Comparison of ENCODE assay signal across 1 cellular context in genomic region chr7:84946549-84946948, GRCh38.
A peak's percentile ranks its signal among the peaks of the same experiment; 100 is the strongest.
TF ChIP-seq lines count a peak whose summit lies in the region.

No MANE protein-coding gene starts in this region.

TF ChIP-seq in K562, 482 proteins besides CTCF, POLR2A, EP300 and RAD21 (continued from another document):
- no peak for TF ChIP-seq CHD7 (IDR thresholded peaks at IDR 0.05; ENCODE audit: low read depth, low read length)
- peak; percentile 91 for TF ChIP-seq TCF3 (CRISPR knock-in tag; IDR thresholded peaks at IDR 0.05)
- TF ChIP-seq COPS2 (conservative IDR thresholded peaks at IDR 0.05), result no peak
- TF ChIP-seq GABPB2 (CRISPR knock-in tag; conservative IDR thresholded peaks at IDR 0.05), result no peak
- TF ChIP-seq LARP7 (IDR thresholded peaks at IDR 0.05), result no peak
- no peak for TF ChIP-seq PRDM10 (IDR thresholded peaks at IDR 0.05; ENCODE audit: partially characterized antibody)
- TF ChIP-seq NFIC (IDR thresholded peaks at IDR 0.05), result peak; percentile 56; the same call in 1 of the 2 replicates
- no peak for TF ChIP-seq ZNF23 (CRISPR knock-in tag; IDR thresholded peaks at IDR 0.05)
- TF ChIP-seq HDAC1 (IDR thresholded peaks at IDR 0.05), result peak in 1 of 2 experiments; percentile 60; a peak in 1 of 4 replicates
- TF ChIP-seq E2F5 (CRISPR knock-in tag; IDR thresholded peaks at IDR 0.05), result no peak
